22 cellular contexts compared by ENCODE assay signal in the genomic region with DNA sequence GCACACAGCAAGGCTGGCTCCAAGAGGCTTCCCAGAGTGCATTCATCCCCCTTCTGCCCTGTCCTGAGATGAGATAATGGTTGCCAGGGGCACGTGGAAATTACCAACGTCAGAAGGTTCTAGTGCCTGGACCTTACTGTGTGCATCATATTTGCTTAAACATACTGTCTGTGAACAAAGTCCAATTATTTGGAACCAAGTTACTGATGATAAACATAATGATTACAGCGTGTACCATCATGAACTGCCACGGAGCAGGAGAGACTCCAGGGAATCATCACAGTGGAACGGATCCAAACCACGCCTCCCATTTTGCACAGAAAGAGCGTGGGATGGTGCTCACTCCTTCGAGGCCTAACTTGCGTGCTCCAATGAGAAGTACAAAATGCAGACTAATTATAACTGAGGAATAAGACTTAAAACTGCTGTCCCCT.
DNase-seq lines count a peak whose midpoint lies in the region; ATAC-seq and TF ChIP-seq lines count a peak whose summit lies in the region.
"Had no signal": no experiment of that assay in that cellular context is flagged by ENCODE, and none has a peak within 500 bp of the region (broad histone marks: within the 10 kb centered on the region; RNA-seq: fewer than 3 reads in every experiment).

No MANE protein-coding gene starts in this region.

- no peak overlapping the region for H3K14ac ChIP-seq in trophoblast cell (ENCODE audit: low read length)

- no peak overlapping the region for H4K12ac ChIP-seq in trophoblast cell (ENCODE audit: low read depth, low read length)

- H3K4me1 ChIP-seq in esophagus muscularis mucosa (peaks cover 0 to 36% (median 29%) of the 10 kb centered on the region in 4 donors), right lobe of liver (peaks cover 0 to 11% (median 4%) of the 10 kb centered on the region in 4 donors), suprapubic skin (peaks cover 11% of the 10 kb centered on the region), trophoblast cell (ENCODE audit: control insufficient read depth in 1 of 2, insufficient read depth in 2 of 2, low read length in 2 of 2) (peaks cover 0 to 6% of the 10 kb centered on the region in 2 experiments)
- no peaks in the 10 kb centered on the region for H3K4me1 ChIP-seq in naive thymus-derived CD4-positive, alpha-beta T cell (ENCODE audit: control insufficient read depth in 2 of 2, insufficient read depth in 2 of 2, low read length in 2 of 2)
- H3K4me1 ChIP-seq: left lung, SJCRH30 had no signal

- no peaks in the 10 kb centered on the region for H3K79me1 ChIP-seq in trophoblast cell (ENCODE audit: low read length)

- peak overlapping the region; percentile 16 to 64 (median 41) for H3K27ac ChIP-seq in esophagus muscularis mucosa (replicated peaks in 1 of 4)
- peak overlapping the region in 2 of 3 donors; percentile 24 to 62 for H3K27ac ChIP-seq in right lobe of liver
- H3K27ac ChIP-seq in suprapubic skin, result peak overlapping the region; percentile 20
- no peak overlapping the region for H3K27ac ChIP-seq in trophoblast cell (ENCODE audit: low read depth, low read length)
- H3K27ac ChIP-seq in naive thymus-derived CD4-positive, alpha-beta T cell (ENCODE audit: low read depth, low read length), result no peak overlapping the region
- H3K27ac ChIP-seq: cardiac muscle cell, left lung, SJCRH30, vagina had no signal

- CTCF ChIA-PET in naive thymus-derived CD4-positive, alpha-beta T cell (lab: Charles Lee), result no interaction called here

- TF ChIP-seq EP300 in esophagus muscularis mucosa (IDR thresholded peaks at IDR 0.05) (no peak), suprapubic skin (IDR thresholded peaks at IDR 0.05) (no peak)

- 54% methylated on average over 9 of the region's 9 CpGs for WGBS in esophagus muscularis mucosa
- WGBS in right lobe of liver (ENCODE audit: insufficient coverage, low coverage, low lambda C conversion rate, missing lambda C conversion rate), result 31% methylated on average over 5 of the region's 9 CpGs
- WGBS in suprapubic skin, result 32% methylated on average over 9 of the region's 9 CpGs
- no CpG with 5 or more reads among the region's 9 CpGs for WGBS in trophoblast cell (ENCODE audit: extremely low coverage, insufficient coverage, insufficient read length)

- H3K9ac ChIP-seq in trophoblast cell (ENCODE audit: low read length), result no peak overlapping the region

- intact Hi-C loops in esophagus muscularis mucosa (cut with DNase I), result no loop called here
- intact Hi-C loops in right lobe of liver (cut with DNase I), result no loop called here
- intact Hi-C loops in naive thymus-derived CD4-positive, alpha-beta T cell (cut with micrococcal nuclease), result no loop called here

- no peak overlapping the region for H3K4me3 Mint-ChIP-seq in naive thymus-derived CD4-positive, alpha-beta T cell
- H3K4me3 Mint-ChIP-seq: activated CD8-positive, alpha-beta T cell treated with anti-CD3 and anti-CD28 coated beads for 36 hours; activated T-helper 17 cell treated with anti-CD3 and anti-CD28 coated beads, Interleukin-2, amount 50 U/mL, for 72 hours; CD4-positive, alpha-beta T cell; H9; naive thymus-derived CD8-positive, alpha-beta T cell; stimulated activated naive CD8-positive, alpha-beta T cell treated with anti-CD3 and anti-CD28 coated beads, Interleukin-15, Interleukin-2, amounts not matched to agents 100 ng/mL and 50 ng/mL, for 24 hours; T-helper 17 cell had no signal

- H3K27me3 ChIP-seq in esophagus muscularis mucosa (no peaks in the 10 kb centered on the region), right lobe of liver (no peaks in the 10 kb centered on the region), suprapubic skin (no peaks in the 10 kb centered on the region), trophoblast cell (ENCODE audit: insufficient read depth, low read length) (no peaks in the 10 kb centered on the region)
- no peaks in the 10 kb centered on the region for H3K27me3 ChIP-seq in naive thymus-derived CD4-positive, alpha-beta T cell (ENCODE audit: control insufficient read depth in 2 of 2, insufficient read depth in 2 of 2, low read length in 2 of 2)
- H3K27me3 ChIP-seq: cardiac muscle cell, left lung, SJCRH30, vagina had no signal

- TF ChIP-seq POLR2A in esophagus muscularis mucosa (IDR thresholded peaks at IDR 0.05; ENCODE audit: low read depth) (no peak), right lobe of liver (IDR thresholded peaks at IDR 0.05) (no peak), suprapubic skin (IDR thresholded peaks at IDR 0.05) (no peak)

- no peak overlapping the region for H3K27ac Mint-ChIP-seq in naive thymus-derived CD4-positive, alpha-beta T cell
- H3K27ac Mint-ChIP-seq: activated CD8-positive, alpha-beta T cell treated with anti-CD3 and anti-CD28 coated beads for 36 hours; activated T-helper 17 cell treated with anti-CD3 and anti-CD28 coated beads, Interleukin-2, amount 50 U/mL, for 72 hours; CD4-positive, alpha-beta T cell; H9; stimulated activated naive CD8-positive, alpha-beta T cell treated with anti-CD3 and anti-CD28 coated beads, Interleukin-15, Interleukin-2, amounts not matched to agents 100 ng/mL and 50 ng/mL, for 24 hours; T-helper 17 cell had no signal

- H3K4me1 Mint-ChIP-seq in naive thymus-derived CD4-positive, alpha-beta T cell, result peaks cover 9 to 29% (median 22%) of the 10 kb centered on the region in 7 donors
- H3K4me1 Mint-ChIP-seq: H9 had no signal

- TF ChIP-seq CTCF in esophagus muscularis mucosa (IDR thresholded peaks at IDR 0.05), result no peak
- no peak for TF ChIP-seq CTCF in right lobe of liver (IDR thresholded peaks at IDR 0.05)
- no peak for TF ChIP-seq CTCF in suprapubic skin (IDR thresholded peaks at IDR 0.05)

- peak; percentile 40 for DNase-seq in NCI-H345 (lab: John Stamatoyannopoulos, UW)
- no peak for DNase-seq in NCI-H345 treated with DMSO at 0.1 percent for 48 hours (lab: John Stamatoyannopoulos, UW; ENCODE audit: unreplicated experiment)
- DNase-seq in esophagus muscularis mucosa (ENCODE audit: extremely low spot score), result no peak
- DNase-seq in right lobe of liver, result peak; percentile 66 to 88 (median 67)
- no peak for DNase-seq in suprapubic skin (ENCODE audit: low spot score in 2 of 2)
- DNase-seq in trophoblast cell, result no peak
- DNase-seq in naive thymus-derived CD4-positive, alpha-beta T cell, result no peak
- no peak for DNase-seq in MV-4-11 (lab: John Stamatoyannopoulos, UW)
- DNase-seq: activated CD8-positive, alpha-beta T cell treated with anti-CD3 and anti-CD28 coated beads for 36 hours; CD4-positive, alpha-beta T cell; effector CD4-positive, alpha-beta T cell; H9; left lung; naive thymus-derived CD8-positive, alpha-beta T cell; NCI-H1417; NCI-H446 treated with DMSO at 0.1 percent for 48 hours; SJCRH30; T-helper 17 cell had no signal

- H3K9me3 ChIP-seq in esophagus muscularis mucosa (no peaks in the 10 kb centered on the region), right lobe of liver (no peaks in the 10 kb centered on the region), suprapubic skin (no peaks in the 10 kb centered on the region), trophoblast cell (ENCODE audit: insufficient read depth, low read depth, low read length) (peaks cover 2% of the 10 kb centered on the region)
- H3K9me3 ChIP-seq in naive thymus-derived CD4-positive, alpha-beta T cell (ENCODE audit: control insufficient read depth in 2 of 3, low read length in 3 of 3), result no peaks in the 10 kb centered on the region
- H3K9me3 ChIP-seq: left lung, SJCRH30, vagina had no signal

- no peak overlapping the region for H3K4ac ChIP-seq in trophoblast cell (ENCODE audit: low read depth, low read length)

- H3K36me3 Mint-ChIP-seq in naive thymus-derived CD4-positive, alpha-beta T cell, result peaks cover 0 to 20% (median 12%) of the 10 kb centered on the region in 5 donors

- H3K36me3 ChIP-seq in esophagus muscularis mucosa (no peaks in the 10 kb centered on the region), right lobe of liver (no peaks in the 10 kb centered on the region), suprapubic skin (no peaks in the 10 kb centered on the region), trophoblast cell (ENCODE audit: control insufficient read depth in 1 of 2, insufficient read depth in 2 of 2, low read length in 2 of 2) (no peaks in the 10 kb centered on the region)
- no peaks in the 10 kb centered on the region for H3K36me3 ChIP-seq in naive thymus-derived CD4-positive, alpha-beta T cell (ENCODE audit: control insufficient read depth in 2 of 3, insufficient read depth in 3 of 3, low read length in 3 of 3)
- H3K36me3 ChIP-seq: cardiac muscle cell, left lung, SJCRH30, vagina had no signal

- POLR2A ChIA-PET in naive thymus-derived CD4-positive, alpha-beta T cell (lab: Charles Lee), result no interaction called here

- peaks cover 0 to 11% (median 0%) of the 10 kb centered on the region in 11 donors for H3K9me3 Mint-ChIP-seq in naive thymus-derived CD4-positive, alpha-beta T cell
- H3K9me3 Mint-ChIP-seq: activated CD8-positive, alpha-beta T cell treated with anti-CD3 and anti-CD28 coated beads for 36 hours; activated T-helper 17 cell treated with anti-CD3 and anti-CD28 coated beads, Interleukin-2, amount 50 U/mL, for 72 hours; H9 had no signal

- H3K4me3 ChIP-seq in esophagus muscularis mucosa, result no peak overlapping the region
- H3K4me3 ChIP-seq in right lobe of liver, result no peak overlapping the region
- H3K4me3 ChIP-seq in suprapubic skin, result no peak overlapping the region
- H3K4me3 ChIP-seq in trophoblast cell (ENCODE audit: low read depth, low read length), result no peak overlapping the region
- H3K4me3 ChIP-seq in naive thymus-derived CD4-positive, alpha-beta T cell (ENCODE audit: low read length), result no peak overlapping the region
- H3K4me3 ChIP-seq: cardiac muscle cell, left lung, SJCRH30, vagina had no signal

- ATAC-seq in right lobe of liver, result peak; percentile 88 to 93 (median 90)
- ATAC-seq in naive thymus-derived CD4-positive, alpha-beta T cell, result no peak
- ATAC-seq: activated CD8-positive, alpha-beta T cell treated with anti-CD3 and anti-CD28 coated beads for 36 hours; activated T-helper 17 cell treated with anti-CD3 and anti-CD28 coated beads, Interleukin-2, amount 50 U/mL, for 72 hours; left lung; naive thymus-derived CD8-positive, alpha-beta T cell; T-helper 17 cell had no signal

- H3K4me2 ChIP-seq in trophoblast cell (ENCODE audit: low read length), result no peak overlapping the region

- H2BK5ac ChIP-seq in trophoblast cell (ENCODE audit: low read depth, low read length, poor library complexity), result no peak overlapping the region

- no peak overlapping the region for H4K8ac ChIP-seq in trophoblast cell (ENCODE audit: low read depth, low read length)

- H3K27me3 Mint-ChIP-seq in naive thymus-derived CD4-positive, alpha-beta T cell, result no peaks in the 10 kb centered on the region
- H3K27me3 Mint-ChIP-seq: activated CD8-positive, alpha-beta T cell treated with anti-CD3 and anti-CD28 coated beads for 36 hours; activated T-helper 17 cell treated with anti-CD3 and anti-CD28 coated beads, Interleukin-2, amount 50 U/mL, for 72 hours; CD4-positive, alpha-beta T cell; naive thymus-derived CD8-positive, alpha-beta T cell; stimulated activated naive CD8-positive, alpha-beta T cell treated with anti-CD3 and anti-CD28 coated beads, Interleukin-15, Interleukin-2, amounts not matched to agents 100 ng/mL and 50 ng/mL, for 24 hours; T-helper 17 cell had no signal

- no peak overlapping the region for H3K23ac ChIP-seq in trophoblast cell (ENCODE audit: low read length)

- H4K91ac ChIP-seq in trophoblast cell (ENCODE audit: low read depth, low read length), result no peak overlapping the region

- H2BK12ac ChIP-seq in trophoblast cell (ENCODE audit: low read length), result no peak overlapping the region

- no peak overlapping the region for H2BK120ac ChIP-seq in trophoblast cell (ENCODE audit: insufficient read depth, low read length, poor library complexity)

- H3K79me2 ChIP-seq in trophoblast cell (ENCODE audit: control insufficient read depth, insufficient read depth, low read length, poor library complexity), result no peaks in the 10 kb centered on the region

- H2AK5ac ChIP-seq in trophoblast cell (ENCODE audit: low read length), result no peak overlapping the region

- no peak overlapping the region for H3K18ac ChIP-seq in trophoblast cell (ENCODE audit: low read length)

- H2AFZ ChIP-seq in trophoblast cell (ENCODE audit: insufficient read depth, low read length, poor library complexity), result no peak overlapping the region

Comparison
In these comparisons a context has a peak if more than half of its experiments do, and no peak if none do; other contexts are left out.
1. DNase-seq: peak in NCI-H345 (single experiment) and right lobe of liver (3 of 3); none in NCI-H345 treated with DMSO at 0.1 percent for 48 hours (single experiment), esophagus muscularis mucosa (single experiment), suprapubic skin (0 of 2), trophoblast cell (0 of 2), naive thymus-derived CD4-positive, alpha-beta T cell (0 of 9) and MV-4-11 (single experiment).
2. H3K27ac ChIP-seq: peak in esophagus muscularis mucosa (4 of 4), right lobe of liver (2 of 3) and suprapubic skin (single experiment); none in trophoblast cell (single experiment) and naive thymus-derived CD4-positive, alpha-beta T cell (single experiment).